Comparison of ENCODE assay signal across 11 cellular contexts in the genomic region with DNA sequence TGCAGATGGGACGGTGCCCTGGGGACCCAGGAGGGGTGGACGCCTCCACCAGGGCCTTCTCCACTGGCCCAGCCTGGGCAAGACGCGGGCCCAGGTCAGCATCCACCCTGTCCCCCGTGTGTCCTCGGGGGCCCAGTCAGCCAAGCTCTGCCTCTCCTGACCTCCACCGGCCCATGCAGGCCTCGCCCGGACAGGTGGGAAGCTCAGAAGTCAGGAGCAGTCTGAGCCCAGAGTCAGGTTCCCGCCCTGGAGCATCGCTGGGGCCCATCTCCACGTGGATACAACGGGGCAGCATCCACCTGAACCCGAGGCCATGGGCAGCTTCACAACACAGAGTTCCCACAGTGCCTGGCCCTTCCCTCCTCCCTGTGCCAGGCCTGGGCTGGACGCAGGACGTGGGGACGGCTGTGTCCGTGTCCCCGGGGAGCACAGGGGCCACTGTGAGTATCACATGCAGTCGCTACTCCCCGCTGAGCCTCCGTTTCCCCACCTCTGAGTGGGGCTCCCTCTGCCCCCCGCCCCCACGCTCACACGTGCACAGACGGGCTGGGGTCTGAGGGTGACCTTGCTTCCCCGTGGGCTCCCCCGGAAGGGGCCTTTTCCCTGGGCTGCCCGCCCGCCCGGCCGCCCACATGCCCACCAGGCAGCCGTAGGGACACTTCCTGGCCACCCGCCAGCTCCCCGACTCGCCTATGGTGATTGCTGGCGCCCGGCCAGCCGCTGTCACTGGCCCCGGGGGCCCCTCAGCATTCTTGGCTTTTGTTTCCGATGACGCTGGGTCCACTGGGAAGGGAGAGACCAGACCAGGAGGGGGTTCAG.
DNase-seq lines count a peak whose midpoint lies in the region; ATAC-seq and TF ChIP-seq lines count a peak whose summit lies in the region.
"Had no signal": no experiment of that assay in that cellular context is flagged by ENCODE, and none has a peak within 500 bp of the region (broad histone marks: within the 10 kb centered on the region; RNA-seq: fewer than 3 reads in every experiment).

No MANE protein-coding gene starts in this region.

- H4K20me1 ChIP-seq in BLaER1 treated with 17β-estradiol and CSF1 and Interleukin-3, amounts not matched to agents 10 nM and 100 nM, result 0 out of 22 replicates have a peak, but pooled peaks cover 0 to 8% (median 0%) of the 10 kb centered on the region in 11 experiments
- H4K20me1 ChIP-seq in GM23338 (replicated peaks; ENCODE audit: insufficient read depth), result no peaks in the 10 kb centered on the region

- H3K27me3 ChIP-seq in BLaER1 treated with 17β-estradiol and CSF1 and Interleukin-3, amounts not matched to agents 10 nM and 100 nM, result peaks cover 0 to 24% (median 0%) of the 10 kb centered on the region in 11 experiments; a peak in 4 of 22 replicates
- H3K27me3 ChIP-seq in GM23338 (ENCODE audit: insufficient read depth), result peaks cover 16% of the 10 kb centered on the region

- H3K27me3 Mint-ChIP-seq in mesothelial cell of epicardium (ENCODE audit: low read depth) (no peaks in the 10 kb centered on the region), GM23338 (ENCODE audit: insufficient read depth, low read depth, poor library complexity) (peaks cover 15% of the 10 kb centered on the region)

- in situ Hi-C loops in KBM-7 (cut with MboI; ENCODE audit: low pct_unique_long_range_greater_than_20kb, low sequenced_read_pairs), result no loop called here

- peak overlapping the region in 2 of 11 experiments; percentile 24 to 32; a peak in 3 of 22 replicates for H3K9ac ChIP-seq in BLaER1 treated with 17β-estradiol and CSF1 and Interleukin-3, amounts not matched to agents 10 nM and 100 nM

- H2AFZ ChIP-seq in GM23338, result no peak overlapping the region

- TF ChIP-seq CTCF in mesothelial cell of epicardium (IDR thresholded peaks at IDR 0.05; ENCODE audit: unreplicated experiment) (no peak), GM20000 (IDR thresholded peaks at IDR 0.05; ENCODE audit: extremely low read depth, missing control alignments) (no peak), GM23338 (conservative IDR thresholded peaks at IDR 0.05; ENCODE audit: low read depth in 2 of 2) (no peak)

- H3K9me3 Mint-ChIP-seq in mesothelial cell of epicardium (no peaks in the 10 kb centered on the region), GM23338 (no peaks in the 10 kb centered on the region)
- H3K9me3 Mint-ChIP-seq: IgD-negative memory B cell had no signal

- H3K4me3 Mint-ChIP-seq in mesothelial cell of epicardium (no peak overlapping the region), GM23338 (no peak overlapping the region)
- H3K4me3 Mint-ChIP-seq: IgD-negative memory B cell had no signal

- H3K4me2 ChIP-seq in BLaER1 treated with 17β-estradiol and CSF1 and Interleukin-3, amounts not matched to agents 10 nM and 100 nM, result peak overlapping the region; percentile 43 to 94 (median 63)
- H3K4me2 ChIP-seq in GM23338, result no peak overlapping the region

- H3K4me1 Mint-ChIP-seq in mesothelial cell of epicardium, result peaks cover 36% of the 10 kb centered on the region
- H3K4me1 Mint-ChIP-seq in GM23338, result peaks cover 17% of the 10 kb centered on the region

- H3K79me2 ChIP-seq in GM23338 (replicated peaks; ENCODE audit: insufficient read depth), result no peaks in the 10 kb centered on the region

- peak overlapping the region; percentile 92 for H3K27ac Mint-ChIP-seq in mesothelial cell of epicardium
- H3K27ac Mint-ChIP-seq in GM23338, result no peak overlapping the region
- H3K27ac Mint-ChIP-seq: IgD-negative memory B cell had no signal

- H3K27ac ChIP-seq in BLaER1 treated with 17β-estradiol and CSF1 and Interleukin-3, amounts not matched to agents 10 nM and 100 nM, result no peak overlapping the region; a peak in 1 of 22 replicates
- no peak overlapping the region for H3K27ac ChIP-seq in GM23338 (ENCODE audit: low read depth)

- DNase-seq in KBM-7, result peak; percentile 13
- DNase-seq in astrocyte of the hippocampus (ENCODE audit: low read depth, low spot score), result peak; percentile 84
- DNase-seq in mesothelial cell of epicardium (ENCODE audit: low spot score in 2 of 2, unreplicated experiment in 2 of 2), result peak; percentile 91 to 94
- DNase-seq in GM20000 (ENCODE audit: low spot score), result no peak
- DNase-seq in GM23338 (ENCODE audit: low spot score), result no peak
- DNase-seq: foreskin fibroblast, mesendoderm had no signal

- no peaks in the 10 kb centered on the region for H3K36me3 ChIP-seq in BLaER1 treated with 17β-estradiol and CSF1 and Interleukin-3, amounts not matched to agents 10 nM and 100 nM
- H3K36me3 ChIP-seq in GM23338 (ENCODE audit: insufficient read depth), result no peaks in the 10 kb centered on the region

- no peaks in the 10 kb centered on the region for H3F3A ChIP-seq in GM23338 (replicated peaks; ENCODE audit: low read depth)

- H3K36me3 Mint-ChIP-seq in mesothelial cell of epicardium (no peaks in the 10 kb centered on the region), GM23338 (ENCODE audit: low read depth) (no peaks in the 10 kb centered on the region)
- H3K36me3 Mint-ChIP-seq: IgD-negative memory B cell had no signal

- peaks cover 39 to 55% (median 53%) of the 10 kb centered on the region in 10 experiments for H3K4me1 ChIP-seq in BLaER1 treated with 17β-estradiol and CSF1 and Interleukin-3, amounts not matched to agents 10 nM and 100 nM
- peaks cover 15% of the 10 kb centered on the region for H3K4me1 ChIP-seq in GM23338 (ENCODE audit: insufficient read depth)

- no peak for ATAC-seq in GM23338
- ATAC-seq in HG02970 (IDR thresholded peaks at IDR 0.05; ENCODE audit: low FRiP score, unreplicated experiment), result no peak
- ATAC-seq in GM18517 (IDR thresholded peaks at IDR 0.05; ENCODE audit: unreplicated experiment), result no peak

- no peak overlapping the region for H3K4me3 ChIP-seq in BLaER1 treated with 17β-estradiol and CSF1 and Interleukin-3, amounts not matched to agents 10 nM and 100 nM
- H3K4me3 ChIP-seq in GM23338, result no peak overlapping the region

- no peaks in the 10 kb centered on the region for H3K9me3 ChIP-seq in BLaER1 treated with 17β-estradiol and CSF1 and Interleukin-3, amounts not matched to agents 10 nM and 100 nM (replicated peaks in 1 of 11)

- H3K9me2 ChIP-seq in GM23338 (ENCODE audit: insufficient read depth), result no peaks in the 10 kb centered on the region

TF ChIP-seq in GM23338, 12 proteins besides CTCF, POLR2A, EP300 and RAD21 (continues in another document):
- no peak for TF ChIP-seq EZH2 (IDR thresholded peaks at IDR 0.05; ENCODE audit: low read depth, unreplicated experiment)
- no peak for TF ChIP-seq EZH2phosphoT487 (IDR thresholded peaks at IDR 0.05; ENCODE audit: unreplicated experiment)
- TF ChIP-seq JUNB (IDR thresholded peaks at IDR 0.05; ENCODE audit: unreplicated experiment), result no peak
- TF ChIP-seq ZNF114 (CRISPR knock-in tag; IDR thresholded peaks at IDR 0.05), result no peak
- TF ChIP-seq CREB1 (CRISPR knock-in tag; IDR thresholded peaks at IDR 0.05; ENCODE audit: low read depth), result no peak

Comparison
In these comparisons a context has a peak if more than half of its experiments do, and no peak if none do; other contexts are left out.
1. DNase-seq: peak in KBM-7 (single experiment), astrocyte of the hippocampus (single experiment) and mesothelial cell of epicardium (2 of 2); none in GM20000 (single experiment) and GM23338 (single experiment).